ENCODE assay signal across 1 cellular context in the genomic region with DNA sequence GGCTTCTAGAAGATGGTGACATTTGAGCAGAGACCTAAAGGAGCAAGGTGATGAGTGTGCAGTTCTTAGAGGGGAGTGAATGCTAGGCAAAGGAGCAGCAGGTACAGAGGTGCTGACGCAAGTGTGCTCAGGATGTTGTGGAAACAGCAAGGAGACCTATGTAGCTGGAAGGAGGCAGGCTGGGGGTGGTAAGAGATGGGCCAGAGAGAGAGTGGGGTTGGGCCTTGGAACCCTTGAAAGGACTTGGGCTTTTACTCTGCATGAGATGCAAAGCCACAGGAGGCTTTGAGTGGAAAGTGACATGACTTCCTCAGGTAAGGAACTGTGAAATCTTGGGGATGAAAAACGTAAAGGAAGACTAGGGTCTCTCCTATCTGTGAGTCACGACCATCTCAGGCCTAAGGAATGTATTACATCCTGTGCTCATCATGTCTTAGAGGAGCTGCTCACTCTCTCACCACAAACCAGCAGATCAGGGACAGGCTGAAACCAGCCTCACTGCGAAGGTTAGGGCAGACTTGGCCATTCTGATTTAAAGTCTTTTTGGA.
A peak's percentile ranks its signal among the peaks of the same experiment; 100 is the strongest.
TF ChIP-seq lines count a peak whose summit lies in the region.

No MANE protein-coding gene starts in this region.

TF ChIP-seq in K562, 482 proteins besides CTCF, POLR2A, EP300 and RAD21 (continued from another document):
- TF ChIP-seq, protein P1, sequence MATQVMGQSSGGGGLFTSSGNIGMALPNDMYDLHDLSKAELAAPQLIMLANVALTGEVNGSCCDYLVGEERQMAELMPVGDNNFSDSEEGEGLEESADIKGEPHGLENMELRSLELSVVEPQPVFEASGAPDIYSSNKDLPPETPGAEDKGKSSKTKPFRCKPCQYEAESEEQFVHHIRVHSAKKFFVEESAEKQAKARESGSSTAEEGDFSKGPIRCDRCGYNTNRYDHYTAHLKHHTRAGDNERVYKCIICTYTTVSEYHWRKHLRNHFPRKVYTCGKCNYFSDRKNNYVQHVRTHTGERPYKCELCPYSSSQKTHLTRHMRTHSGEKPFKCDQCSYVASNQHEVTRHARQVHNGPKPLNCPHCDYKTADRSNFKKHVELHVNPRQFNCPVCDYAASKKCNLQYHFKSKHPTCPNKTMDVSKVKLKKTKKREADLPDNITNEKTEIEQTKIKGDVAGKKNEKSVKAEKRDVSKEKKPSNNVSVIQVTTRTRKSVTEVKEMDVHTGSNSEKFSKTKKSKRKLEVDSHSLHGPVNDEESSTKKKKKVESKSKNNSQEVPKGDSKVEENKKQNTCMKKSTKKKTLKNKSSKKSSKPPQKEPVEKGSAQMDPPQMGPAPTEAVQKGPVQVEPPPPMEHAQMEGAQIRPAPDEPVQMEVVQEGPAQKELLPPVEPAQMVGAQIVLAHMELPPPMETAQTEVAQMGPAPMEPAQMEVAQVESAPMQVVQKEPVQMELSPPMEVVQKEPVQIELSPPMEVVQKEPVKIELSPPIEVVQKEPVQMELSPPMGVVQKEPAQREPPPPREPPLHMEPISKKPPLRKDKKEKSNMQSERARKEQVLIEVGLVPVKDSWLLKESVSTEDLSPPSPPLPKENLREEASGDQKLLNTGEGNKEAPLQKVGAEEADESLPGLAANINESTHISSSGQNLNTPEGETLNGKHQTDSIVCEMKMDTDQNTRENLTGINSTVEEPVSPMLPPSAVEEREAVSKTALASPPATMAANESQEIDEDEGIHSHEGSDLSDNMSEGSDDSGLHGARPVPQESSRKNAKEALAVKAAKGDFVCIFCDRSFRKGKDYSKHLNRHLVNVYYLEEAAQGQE (CRISPR knock-in tag; IDR thresholded peaks at IDR 0.05; ENCODE audit: low read depth), result no peak
- TF ChIP-seq PHTF2 (CRISPR knock-in tag; IDR thresholded peaks at IDR 0.05), result no peak
- TF ChIP-seq C11orf30 (IDR thresholded peaks at IDR 0.05; ENCODE audit: low read depth), result peak; percentile 81
- no peak for TF ChIP-seq NCOA1 (IDR thresholded peaks at IDR 0.05; ENCODE audit: low read depth)
- TF ChIP-seq, protein P2, sequence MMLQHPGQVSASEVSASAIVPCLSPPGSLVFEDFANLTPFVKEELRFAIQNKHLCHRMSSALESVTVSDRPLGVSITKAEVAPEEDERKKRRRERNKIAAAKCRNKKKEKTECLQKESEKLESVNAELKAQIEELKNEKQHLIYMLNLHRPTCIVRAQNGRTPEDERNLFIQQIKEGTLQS (IDR thresholded peaks at IDR 0.05), result peak; percentile 34; the same call in 1 of the 2 replicates
- TF ChIP-seq, protein P2 (CRISPR knock-in tag; conservative IDR thresholded peaks at IDR 0.05), result no peak
- TF ChIP-seq ZNF586 (CRISPR knock-in tag; conservative IDR thresholded peaks at IDR 0.05), result no peak
- no peak for TF ChIP-seq HNRNPL (IDR thresholded peaks at IDR 0.05; ENCODE audit: low read depth, low read length)
- no peak for TF ChIP-seq HNRNPK (IDR thresholded peaks at IDR 0.05; ENCODE audit: low read depth, low read length, poor library complexity, severe bottlenecking)
- TF ChIP-seq MTA1 (IDR thresholded peaks at IDR 0.05; ENCODE audit: borderline replicate concordance), result no peak
- peak; percentile 92 for TF ChIP-seq ZNF316 (IDR thresholded peaks at IDR 0.05)
- no peak for TF ChIP-seq ZNF445 (CRISPR knock-in tag; IDR thresholded peaks at IDR 0.05; ENCODE audit: low read depth)
- TF ChIP-seq ZNF76 (CRISPR knock-in tag; IDR thresholded peaks at IDR 0.05; ENCODE audit: borderline replicate concordance), result no peak
- peak; percentile 48; the same call in 1 of the 2 replicates for TF ChIP-seq FOSL1 (tag; conservative IDR thresholded peaks at IDR 0.05)
- no peak for TF ChIP-seq BRD9 (IDR thresholded peaks at IDR 0.05; ENCODE audit: low read depth, partially characterized antibody)
- TF ChIP-seq NR1H2 (CRISPR knock-in tag; IDR thresholded peaks at IDR 0.05), result no peak
- TF ChIP-seq TOE1 (IDR thresholded peaks at IDR 0.05; ENCODE audit: borderline replicate concordance), result no peak
- no peak for TF ChIP-seq TOE1 (CRISPR knock-in tag; IDR thresholded peaks at IDR 0.05; ENCODE audit: borderline replicate concordance, low read depth)
- 0 out of 2 replicates have a peak, but pooled peaks have one; percentile 34 for TF ChIP-seq MAFK (IDR thresholded peaks at IDR 0.05; ENCODE audit: low read length)
- TF ChIP-seq, protein P3, sequence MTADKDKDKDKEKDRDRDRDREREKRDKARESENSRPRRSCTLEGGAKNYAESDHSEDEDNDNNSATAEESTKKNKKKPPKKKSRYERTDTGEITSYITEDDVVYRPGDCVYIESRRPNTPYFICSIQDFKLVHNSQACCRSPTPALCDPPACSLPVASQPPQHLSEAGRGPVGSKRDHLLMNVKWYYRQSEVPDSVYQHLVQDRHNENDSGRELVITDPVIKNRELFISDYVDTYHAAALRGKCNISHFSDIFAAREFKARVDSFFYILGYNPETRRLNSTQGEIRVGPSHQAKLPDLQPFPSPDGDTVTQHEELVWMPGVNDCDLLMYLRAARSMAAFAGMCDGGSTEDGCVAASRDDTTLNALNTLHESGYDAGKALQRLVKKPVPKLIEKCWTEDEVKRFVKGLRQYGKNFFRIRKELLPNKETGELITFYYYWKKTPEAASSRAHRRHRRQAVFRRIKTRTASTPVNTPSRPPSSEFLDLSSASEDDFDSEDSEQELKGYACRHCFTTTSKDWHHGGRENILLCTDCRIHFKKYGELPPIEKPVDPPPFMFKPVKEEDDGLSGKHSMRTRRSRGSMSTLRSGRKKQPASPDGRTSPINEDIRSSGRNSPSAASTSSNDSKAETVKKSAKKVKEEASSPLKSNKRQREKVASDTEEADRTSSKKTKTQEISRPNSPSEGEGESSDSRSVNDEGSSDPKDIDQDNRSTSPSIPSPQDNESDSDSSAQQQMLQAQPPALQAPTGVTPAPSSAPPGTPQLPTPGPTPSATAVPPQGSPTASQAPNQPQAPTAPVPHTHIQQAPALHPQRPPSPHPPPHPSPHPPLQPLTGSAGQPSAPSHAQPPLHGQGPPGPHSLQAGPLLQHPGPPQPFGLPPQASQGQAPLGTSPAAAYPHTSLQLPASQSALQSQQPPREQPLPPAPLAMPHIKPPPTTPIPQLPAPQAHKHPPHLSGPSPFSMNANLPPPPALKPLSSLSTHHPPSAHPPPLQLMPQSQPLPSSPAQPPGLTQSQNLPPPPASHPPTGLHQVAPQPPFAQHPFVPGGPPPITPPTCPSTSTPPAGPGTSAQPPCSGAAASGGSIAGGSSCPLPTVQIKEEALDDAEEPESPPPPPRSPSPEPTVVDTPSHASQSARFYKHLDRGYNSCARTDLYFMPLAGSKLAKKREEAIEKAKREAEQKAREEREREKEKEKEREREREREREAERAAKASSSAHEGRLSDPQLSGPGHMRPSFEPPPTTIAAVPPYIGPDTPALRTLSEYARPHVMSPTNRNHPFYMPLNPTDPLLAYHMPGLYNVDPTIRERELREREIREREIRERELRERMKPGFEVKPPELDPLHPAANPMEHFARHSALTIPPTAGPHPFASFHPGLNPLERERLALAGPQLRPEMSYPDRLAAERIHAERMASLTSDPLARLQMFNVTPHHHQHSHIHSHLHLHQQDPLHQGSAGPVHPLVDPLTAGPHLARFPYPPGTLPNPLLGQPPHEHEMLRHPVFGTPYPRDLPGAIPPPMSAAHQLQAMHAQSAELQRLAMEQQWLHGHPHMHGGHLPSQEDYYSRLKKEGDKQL (CRISPR knock-in tag; IDR thresholded peaks at IDR 0.05; ENCODE audit: borderline replicate concordance), result no peak
- TF ChIP-seq ZSCAN32 (CRISPR knock-in tag; IDR thresholded peaks at IDR 0.05), result no peak
- TF ChIP-seq RBM22 (IDR thresholded peaks at IDR 0.05; ENCODE audit: low read depth, low read length, poor library complexity, severe bottlenecking), result no peak
- TF ChIP-seq CEBPB (tag; IDR thresholded peaks at IDR 0.05), result no peak
- TF ChIP-seq, protein P4, sequence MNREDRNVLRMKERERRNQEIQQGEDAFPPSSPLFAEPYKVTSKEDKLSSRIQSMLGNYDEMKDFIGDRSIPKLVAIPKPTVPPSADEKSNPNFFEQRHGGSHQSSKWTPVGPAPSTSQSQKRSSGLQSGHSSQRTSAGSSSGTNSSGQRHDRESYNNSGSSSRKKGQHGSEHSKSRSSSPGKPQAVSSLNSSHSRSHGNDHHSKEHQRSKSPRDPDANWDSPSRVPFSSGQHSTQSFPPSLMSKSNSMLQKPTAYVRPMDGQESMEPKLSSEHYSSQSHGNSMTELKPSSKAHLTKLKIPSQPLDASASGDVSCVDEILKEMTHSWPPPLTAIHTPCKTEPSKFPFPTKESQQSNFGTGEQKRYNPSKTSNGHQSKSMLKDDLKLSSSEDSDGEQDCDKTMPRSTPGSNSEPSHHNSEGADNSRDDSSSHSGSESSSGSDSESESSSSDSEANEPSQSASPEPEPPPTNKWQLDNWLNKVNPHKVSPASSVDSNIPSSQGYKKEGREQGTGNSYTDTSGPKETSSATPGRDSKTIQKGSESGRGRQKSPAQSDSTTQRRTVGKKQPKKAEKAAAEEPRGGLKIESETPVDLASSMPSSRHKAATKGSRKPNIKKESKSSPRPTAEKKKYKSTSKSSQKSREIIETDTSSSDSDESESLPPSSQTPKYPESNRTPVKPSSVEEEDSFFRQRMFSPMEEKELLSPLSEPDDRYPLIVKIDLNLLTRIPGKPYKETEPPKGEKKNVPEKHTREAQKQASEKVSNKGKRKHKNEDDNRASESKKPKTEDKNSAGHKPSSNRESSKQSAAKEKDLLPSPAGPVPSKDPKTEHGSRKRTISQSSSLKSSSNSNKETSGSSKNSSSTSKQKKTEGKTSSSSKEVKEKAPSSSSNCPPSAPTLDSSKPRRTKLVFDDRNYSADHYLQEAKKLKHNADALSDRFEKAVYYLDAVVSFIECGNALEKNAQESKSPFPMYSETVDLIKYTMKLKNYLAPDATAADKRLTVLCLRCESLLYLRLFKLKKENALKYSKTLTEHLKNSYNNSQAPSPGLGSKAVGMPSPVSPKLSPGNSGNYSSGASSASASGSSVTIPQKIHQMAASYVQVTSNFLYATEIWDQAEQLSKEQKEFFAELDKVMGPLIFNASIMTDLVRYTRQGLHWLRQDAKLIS (CRISPR knock-in tag; IDR thresholded peaks at IDR 0.05), result no peak
